Comparison of ENCODE assay signal across 12 cellular contexts in genomic region chr10:103820101-103821062, GRCh38. TPM values are rescaled to one million over a fixed set of nuclear protein-coding genes. Genes with fewer than 3 reads are reported as not detected.
DNase-seq lines count a peak whose midpoint lies in the region; ATAC-seq and TF ChIP-seq lines count a peak whose summit lies in the region.
"Had no signal": no experiment of that assay in that cellular context is flagged by ENCODE, and none has a peak within 500 bp of the region (broad histone marks: within the 10 kb centered on the region; RNA-seq: fewer than 3 reads in every experiment).

No MANE protein-coding gene starts in this region.

- peak overlapping the region; percentile 76 to 97 (median 91) for H3K4me2 ChIP-seq in BLaER1 treated with 17β-estradiol and CSF1 and Interleukin-3, amounts not matched to agents 10 nM and 100 nM
- peak overlapping the region; percentile 15 for H3K4me2 ChIP-seq in parathyroid adenoma (ENCODE audit: low read length)

- H3K4me1 ChIP-seq in BLaER1 treated with 17β-estradiol and CSF1 and Interleukin-3, amounts not matched to agents 10 nM and 100 nM, result peaks cover 52 to 93% (median 77%) of the 10 kb centered on the region in 10 experiments
- H3K4me1 ChIP-seq in cardiac muscle cell (ENCODE audit: low read depth) (peaks cover 64% of the 10 kb centered on the region), parathyroid adenoma (peaks cover 2% of the 10 kb centered on the region)

- TF ChIP-seq CTCF in RWPE1 (conservative IDR thresholded peaks at IDR 0.05; ENCODE audit: low read depth), result no peak
- no peak for TF ChIP-seq CTCF in cardiac muscle cell (IDR thresholded peaks at IDR 0.05; ENCODE audit: low read depth, low read length)
- TF ChIP-seq CTCF in parathyroid adenoma (IDR thresholded peaks at IDR 0.05), result no peak

- no peaks in the 10 kb centered on the region for H3K4me1 Mint-ChIP-seq in stimulated activated effector memory CD8-positive, alpha-beta T cell treated with anti-CD3 and anti-CD28 coated beads, Interleukin-12 subunit alpha, Interleukin-12 subunit beta, amount 100 ng/mL, for 72 hours
- H3K4me1 Mint-ChIP-seq: CD8-positive, alpha-beta memory T cell; memory B cell had no signal

- no peaks in the 10 kb centered on the region for H3K9me3 Mint-ChIP-seq in stimulated activated effector memory CD8-positive, alpha-beta T cell treated with anti-CD3 and anti-CD28 coated beads, Interleukin-12 subunit alpha, Interleukin-12 subunit beta, amount 100 ng/mL, for 72 hours
- H3K9me3 Mint-ChIP-seq: CD8-positive, alpha-beta memory T cell; memory B cell had no signal

- H3K4me3 Mint-ChIP-seq in stimulated activated effector memory CD8-positive, alpha-beta T cell treated with anti-CD3 and anti-CD28 coated beads, Interleukin-12 subunit alpha, Interleukin-12 subunit beta, amount 100 ng/mL, for 72 hours, result no peak overlapping the region
- H3K4me3 Mint-ChIP-seq: CD8-positive, alpha-beta memory T cell; memory B cell had no signal

- no peaks in the 10 kb centered on the region for H3K79me2 ChIP-seq in parathyroid adenoma

- no peak for ATAC-seq in GM21381 (IDR thresholded peaks at IDR 0.05; ENCODE audit: unreplicated experiment)
- ATAC-seq in stimulated activated effector memory CD8-positive, alpha-beta T cell treated with anti-CD3 and anti-CD28 coated beads, Interleukin-12 subunit alpha, Interleukin-12 subunit beta, amount 100 ng/mL, for 72 hours, result no peak

- peak overlapping the region in 9 of 11 experiments; percentile 5 to 98 (median 93); a peak in 17 of 22 replicates for H3K27ac ChIP-seq in BLaER1 treated with 17β-estradiol and CSF1 and Interleukin-3, amounts not matched to agents 10 nM and 100 nM
- peak overlapping the region; percentile 63 for H3K27ac ChIP-seq in RWPE1
- peak overlapping the region; percentile 82 for H3K27ac ChIP-seq in cardiac muscle cell
- no peak overlapping the region for H3K27ac ChIP-seq in parathyroid adenoma
- H3K27ac ChIP-seq: dorsolateral prefrontal cortex had no signal

- H3K4me3 ChIP-seq in BLaER1 treated with 17β-estradiol and CSF1 and Interleukin-3, amounts not matched to agents 10 nM and 100 nM, result peak overlapping the region in 1 of 10 experiments; percentile 33; a peak in 1 of 20 replicates
- H3K4me3 ChIP-seq in cardiac muscle cell, result no peak overlapping the region
- H3K4me3 ChIP-seq in parathyroid adenoma (ENCODE audit: low read depth, low read length), result no peak overlapping the region
- H3K4me3 ChIP-seq: dorsolateral prefrontal cortex had no signal

- H4K20me1 ChIP-seq in BLaER1 treated with 17β-estradiol and CSF1 and Interleukin-3, amounts not matched to agents 10 nM and 100 nM, result peaks cover 9 to 29% (median 21%) of the 10 kb centered on the region in 11 experiments; a peak in 12 of 22 replicates

- POLR2A ChIA-PET in RWPE1 (lab: Yijun Ruan, JAX; ENCODE audit: low non-redundant PET), result interaction anchor here (0.5 kb wide), 1 partner anchor 24 kb away, joined by 6 read pairs; no protein-coding TSS in a partner anchor

- H3K9me3 ChIP-seq in BLaER1 treated with 17β-estradiol and CSF1 and Interleukin-3, amounts not matched to agents 10 nM and 100 nM (replicated peaks in 1 of 11), result no peaks in the 10 kb centered on the region
- H3K9me3 ChIP-seq in cardiac muscle cell (ENCODE audit: low read depth) (no peaks in the 10 kb centered on the region), parathyroid adenoma (ENCODE audit: control insufficient read depth, low read length) (no peaks in the 10 kb centered on the region)

- peaks cover 0 to 20% (median 13%) of the 10 kb centered on the region in 11 experiments; a peak in 9 of 22 replicates for H3K36me3 ChIP-seq in BLaER1 treated with 17β-estradiol and CSF1 and Interleukin-3, amounts not matched to agents 10 nM and 100 nM
- no peaks in the 10 kb centered on the region for H3K36me3 ChIP-seq in cardiac muscle cell
- no peaks in the 10 kb centered on the region for H3K36me3 ChIP-seq in parathyroid adenoma (ENCODE audit: control insufficient read depth, insufficient read depth, low read length)

- H3K27me3 ChIP-seq in BLaER1 treated with 17β-estradiol and CSF1 and Interleukin-3, amounts not matched to agents 10 nM and 100 nM, result no peaks in the 10 kb centered on the region
- H3K27me3 ChIP-seq in cardiac muscle cell (no peaks in the 10 kb centered on the region), parathyroid adenoma (ENCODE audit: control insufficient read depth, insufficient read depth, low read length) (no peaks in the 10 kb centered on the region)

- DNase-seq in RWPE1 (ENCODE audit: low spot score), result no peak
- peak in 1 of 2 donors; percentile 65 for DNase-seq in cardiac muscle cell (ENCODE audit: low read depth in 1 of 2, low spot score in 1 of 2)
- DNase-seq in HuH-7 (ENCODE audit: low spot score), result no peak
- DNase-seq in NCI-H748 treated with DMSO at 0.1 percent for 48 hours (lab: John Stamatoyannopoulos, UW), result no peak
- no peak for DNase-seq in stimulated activated effector memory CD8-positive, alpha-beta T cell treated with anti-CD3 and anti-CD28 coated beads, Interleukin-12 subunit alpha, Interleukin-12 subunit beta, amount 100 ng/mL, for 72 hours (ENCODE audit: low spot score in 2 of 2)
- DNase-seq: activated CD8-positive, alpha-beta memory T cell treated with anti-CD3 and anti-CD28 coated beads, Interleukin-2, amount 50 U/mL, for 4 hours; CD8-positive, alpha-beta memory T cell had no signal

- CTCF ChIA-PET in RWPE1 (lab: Yijun Ruan, JAX), result interaction anchor here (0.6 to 0.7 kb wide), 2 partner anchors 19 to 27 kb away, joined by 3 read pairs; no protein-coding TSS in a partner anchor

- H3K36me3 Mint-ChIP-seq in stimulated activated effector memory CD8-positive, alpha-beta T cell treated with anti-CD3 and anti-CD28 coated beads, Interleukin-12 subunit alpha, Interleukin-12 subunit beta, amount 100 ng/mL, for 72 hours, result no peaks in the 10 kb centered on the region
- H3K36me3 Mint-ChIP-seq: CD8-positive, alpha-beta memory T cell; memory B cell had no signal

- no peak overlapping the region for H3K27ac Mint-ChIP-seq in stimulated activated effector memory CD8-positive, alpha-beta T cell treated with anti-CD3 and anti-CD28 coated beads, Interleukin-12 subunit alpha, Interleukin-12 subunit beta, amount 100 ng/mL, for 72 hours
- H3K27ac Mint-ChIP-seq: CD8-positive, alpha-beta memory T cell; memory B cell had no signal

- no peak overlapping the region for H2AFZ ChIP-seq in parathyroid adenoma

- peak overlapping the region in 9 of 11 experiments; percentile 39 to 80 (median 66); a peak in 18 of 22 replicates for H3K9ac ChIP-seq in BLaER1 treated with 17β-estradiol and CSF1 and Interleukin-3, amounts not matched to agents 10 nM and 100 nM
- H3K9ac ChIP-seq in parathyroid adenoma, result no peak overlapping the region

RNA-seq across cellular contexts. Expression of gene SH3PXD2A, which starts 35.0 kb away (rescaled TPM):
- total RNA-seq in cardiac muscle cell, result 36.5 and 75.9 TPM in 2 replicates
- 32.2 and 48.1 TPM in 2 replicates for polyA plus RNA-seq in cardiac muscle cell
